Comparison of ENCODE assay signal across 5 cellular contexts in the genomic region with DNA sequence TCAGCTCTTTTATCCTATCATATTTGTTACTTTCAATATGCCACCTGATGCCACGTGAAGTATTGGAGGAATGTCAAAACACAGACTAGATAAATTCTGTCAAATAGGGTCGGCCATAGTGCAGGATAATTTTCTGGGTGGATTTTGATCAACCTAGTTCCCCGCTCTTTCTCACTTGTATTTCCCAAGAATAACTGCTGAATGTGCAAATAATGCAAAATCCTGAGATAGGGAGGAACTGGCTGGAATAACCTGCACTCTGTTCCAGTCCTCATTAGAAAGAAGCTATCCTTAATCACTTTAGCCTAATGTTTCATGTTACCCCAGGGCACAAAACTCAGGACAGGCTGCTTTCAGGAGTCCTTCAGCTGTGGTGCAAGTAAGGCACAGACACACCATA.
"Had no signal": no experiment of that assay in that cellular context is flagged by ENCODE, and none has a peak within 500 bp of the region (broad histone marks: within the 10 kb centered on the region; RNA-seq: fewer than 3 reads in every experiment).

No MANE protein-coding gene starts in this region.

- H3K27ac ChIP-seq: HL-60, KMS-11 had no signal

- H3K4me2 ChIP-seq: KMS-11 had no signal

- FAIRE-seq: HTR-8/SVneo had no signal

- H3K9ac ChIP-seq: KMS-11 had no signal

- DNase-seq: KBM-7, KG1 had no signal
